32 cellular contexts compared by ENCODE assay signal in the genomic region with DNA sequence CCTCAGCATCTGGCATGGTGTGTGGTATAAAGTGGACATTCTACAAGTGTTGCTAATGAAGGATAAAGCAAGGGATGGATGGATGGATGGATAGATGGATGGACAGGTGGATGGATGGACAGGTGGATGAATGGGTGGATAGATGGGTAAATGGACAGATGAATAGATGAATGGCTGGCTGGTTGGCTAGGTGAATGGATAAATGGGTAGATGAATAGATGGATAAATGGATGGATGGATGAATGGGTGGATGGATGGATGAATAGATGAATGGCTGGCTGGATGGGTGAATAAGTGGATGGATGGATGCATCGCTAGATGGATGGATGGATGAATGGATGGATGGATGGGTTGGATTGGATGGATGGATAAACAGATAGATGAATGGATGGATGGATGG.
"Had no signal": no experiment of that assay in that cellular context is flagged by ENCODE, and none has a peak within 500 bp of the region (broad histone marks: within the 10 kb centered on the region; RNA-seq: fewer than 3 reads in every experiment).

No MANE protein-coding gene starts in this region.

- H3K36me3 ChIP-seq: ascending aorta, cardiac muscle cell had no signal

- ATAC-seq: activated CD8-positive, alpha-beta T cell treated with anti-CD3 and anti-CD28 coated beads for 36 hours; activated naive CD8-positive, alpha-beta T cell treated with anti-CD3 and anti-CD28 coated beads, Interleukin-2, amount 50 U/mL, for 24 hours; activated T-cell treated with anti-CD3 and anti-CD28 coated beads, Interleukin-2, amount 50 U/mL, for 4 hours; activated T-cell treated with anti-CD3 and anti-CD28 coated beads, Interleukin-2, amount 50 U/mL, for 72 hours; activated T-helper 17 cell treated with anti-CD3 and anti-CD28 coated beads, Interleukin-2, amount 50 U/mL, for 72 hours had no signal

- DNase-seq: activated B cell treated with CpG ODN at 0.5 μM for 24 hours; activated CD4-positive, alpha-beta memory T cell treated with anti-CD3 and anti-CD28 coated beads for 36 hours; activated CD4-positive, alpha-beta T cell treated with anti-CD3 and anti-CD28 coated beads for 4 hours; activated CD4-positive, alpha-beta T cell treated with anti-CD3 and anti-CD28 coated beads, Interleukin-2, amount 10 ng/mL, durations not matched to agents 24 days and 14 days; activated CD4-positive, alpha-beta T cell treated with anti-CD3 and anti-CD28 coated beads, Interleukin-2, amount 50 U/mL, for 1 hour; activated CD4-positive, alpha-beta T cell treated with anti-CD3 and anti-CD28 coated beads, Interleukin-2, amount 50 U/mL, for 4 hours; activated CD4-positive, CD25-positive, alpha-beta regulatory T cell treated with anti-CD3 and anti-CD28 coated beads, Interleukin-2, amount 50 U/mL, for 72 hours; activated CD8-positive, alpha-beta memory T cell treated with anti-CD3 and anti-CD28 coated beads, Interleukin-2, amount 50 U/mL, for 4 hours; activated CD8-positive, alpha-beta T cell treated with anti-CD3 and anti-CD28 coated beads for 36 hours; activated effector memory CD4-positive, alpha-beta T cell treated with anti-CD3 and anti-CD28 coated beads, Interleukin-2, amount 50 U/mL, for 16 hours; activated gamma-delta T cell treated with Interleukin-2 at 50 U/mL for 16 hours; activated naive CD4-positive, alpha-beta T cell treated with anti-CD3 and anti-CD28 coated beads, Interleukin-2, amount 10 ng/mL, durations not matched to agents 7 days and 5 days; activated naive CD4-positive, alpha-beta T cell treated with Interleukin-2 at 50 U/mL for 16 hours; activated naive CD8-positive, alpha-beta T cell treated with anti-CD3 and anti-CD28 coated beads, Interleukin-2, amount 10 ng/mL, durations not matched to agents 7 days and 5 days; activated naive CD8-positive, alpha-beta T cell treated with anti-CD3 and anti-CD28 coated beads, Interleukin-2, amount 50 U/mL, for 24 hours; activated T-cell treated with anti-CD3 and anti-CD28 coated beads for 4 hours; activated T-cell treated with anti-CD3 and anti-CD28 coated beads, Interleukin-2, amount 50 U/mL, for 1 hour; activated T-cell treated with anti-CD3 and anti-CD28 coated beads, Interleukin-2, amount 50 U/mL, for 4 hours; activated T-cell treated with anti-CD3 and anti-CD28 coated beads, Interleukin-2, amount 50 U/mL, for 72 hours; amygdala; anterior cingulate cortex; caudate nucleus; cerebellar nuclear complex; T-helper 1 cell; T-helper 2 cell; T-helper 9 cell had no signal

- H3K4me3 ChIP-seq: ascending aorta, cardiac muscle cell had no signal

- H3K9me3 ChIP-seq: ascending aorta had no signal

- FAIRE-seq: bronchial epithelial cell, TTC549 had no signal

- H3K27me3 ChIP-seq: ascending aorta had no signal

- H3K27ac ChIP-seq: ascending aorta, cardiac muscle cell, VCaP had no signal

- H3K4me1 ChIP-seq: ascending aorta had no signal
